23 cellular contexts compared by ENCODE assay signal in the genomic region with DNA sequence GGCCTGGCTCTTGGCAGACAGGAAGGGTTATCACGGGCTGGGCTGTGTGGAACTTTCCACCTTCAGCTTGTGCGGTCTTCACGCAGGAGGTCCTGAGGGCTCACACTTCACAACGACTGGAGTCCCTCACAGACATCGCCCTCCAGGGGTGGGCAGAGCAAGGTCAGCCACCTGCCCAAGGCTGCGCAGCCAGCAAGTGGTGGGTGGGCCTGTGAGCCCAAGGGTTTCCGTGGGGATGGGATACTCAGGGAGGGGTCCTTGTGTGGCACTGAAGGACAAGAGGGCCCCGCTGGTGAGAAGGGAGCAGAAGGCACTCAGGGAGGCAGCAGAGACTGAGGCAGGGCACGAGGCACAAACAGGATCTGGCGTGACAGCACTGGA. TPM values are rescaled to one million over a fixed set of nuclear protein-coding genes. Genes with fewer than 3 reads are reported as not detected.
DNase-seq lines count a peak whose midpoint lies in the region; ATAC-seq, FAIRE-seq and TF ChIP-seq lines count a peak whose summit lies in the region.
"Had no signal": no experiment of that assay in that cellular context is flagged by ENCODE, and none has a peak within 500 bp of the region (broad histone marks: within the 10 kb centered on the region; RNA-seq: fewer than 3 reads in every experiment).

No MANE protein-coding gene starts in this region.

- H3K4me1 ChIP-seq in K562 (replicated peaks in 1 of 2; ENCODE audit: control insufficient read depth in 2 of 2, insufficient read depth in 2 of 2, low read length in 2 of 2), result peaks cover 0 to 6% of the 10 kb centered on the region in 2 experiments; a peak in 1 of 5 replicates
- no peaks in the 10 kb centered on the region for H3K4me1 ChIP-seq in neuronal stem cell (ENCODE audit: control insufficient read depth in 2 of 2, insufficient read depth in 1 of 2, low read depth in 1 of 2, low read length in 2 of 2)
- no peaks in the 10 kb centered on the region for H3K4me1 ChIP-seq in PC-3 (ENCODE audit: insufficient read depth, low read length)
- H3K4me1 ChIP-seq: prostate gland, thyroid gland had no signal

- H4K8ac ChIP-seq in neuronal stem cell (ENCODE audit: low read depth, low read length), result no peak overlapping the region

- H3K27ac ChIP-seq in K562 (ENCODE audit: extremely low read depth, low read depth, low read length) (no peak overlapping the region), neuronal stem cell (replicated peaks; ENCODE audit: low read length) (no peak overlapping the region), PC-3 (ENCODE audit: low read length) (no peak overlapping the region)
- H3K27ac ChIP-seq: esophagus squamous epithelium, neutrophil, PC-9, prostate gland, stomach, thyroid gland, VCaP had no signal

- no peak for DNase-seq in activated CD4-positive, alpha-beta T cell treated with anti-CD3 and anti-CD28 coated beads, Interleukin-2, amount 10 ng/mL, durations not matched to agents 7 days and 5 days
- DNase-seq in activated CD4-positive, alpha-beta T cell treated with anti-CD3 and anti-CD28 coated beads, Interleukin-2, amount 10 ng/mL, durations not matched to agents 24 days and 14 days, result no peak
- DNase-seq in K562 (ENCODE audit: extremely low read depth in 1 of 4, low spot score in 3 of 4) (no peak), neuronal stem cell (ENCODE audit: low spot score) (no peak), PC-3 (no peak), HFFc6 (no peak)
- DNase-seq: esophagus squamous epithelium, NCI-H524 treated with DMSO at 0.1 percent for 48 hours had no signal

- FAIRE-seq in K562 (lab: Jason Lieb, UNC), result no peak
- FAIRE-seq: endometrium, frontal cortex, GM19239 had no signal

- no peak overlapping the region for H4K91ac ChIP-seq in neuronal stem cell (ENCODE audit: low read depth, low read length, poor library complexity)

- TF ChIP-seq EP300 in K562 (IDR thresholded peaks at IDR 0.05; ENCODE audit: low read length), result no peak

- intact Hi-C loops in activated CD4-positive, alpha-beta T cell treated with anti-CD3 and anti-CD28 coated beads, Interleukin-2, amount 10 ng/mL, durations not matched to agents 24 days and 14 days (cut with micrococcal nuclease), result no loop called here
- intact Hi-C loops in K562 (cut with micrococcal nuclease) (no loop called here), PC-3 (cut with micrococcal nuclease) (no loop called here)

- CTCF ChIA-PET in activated CD4-positive, alpha-beta T cell treated with anti-CD3 and anti-CD28 coated beads, Interleukin-2, amount 10 ng/mL, durations not matched to agents 7 days and 5 days (lab: Charles Lee), result interaction anchor here (1.0 to 3.1 kb wide), 4 partner anchors 19 to 59 kb away, joined by 3 to 25 read pairs (median 5); no protein-coding TSS in a partner anchor
- CTCF ChIA-PET in K562 (lab: Yijun Ruan, JAX; ENCODE audit: low intra/inter-chr PET ratio), result interaction anchor here (0.6 to 2.6 kb wide), 3 partner anchors 59 to 502 kb away, joined by 3 to 24 read pairs (median 19); partner anchors contain the start of gene ZNF786
- CTCF ChIA-PET in PC-3 (lab: Charles Lee), result interaction anchor here (0.6 to 1.5 kb wide), 3 partner anchors 23 to 60 kb away, joined by 3 to 8 read pairs (median 6); no protein-coding TSS in a partner anchor

- no peak overlapping the region for H2BK15ac ChIP-seq in neuronal stem cell (ENCODE audit: low read length)

- peak; percentile 11 for ATAC-seq in GM19025 (IDR thresholded peaks at IDR 0.05; ENCODE audit: low read depth, unreplicated experiment)
- ATAC-seq in K562, result peak; percentile 5; the same call in 2 of the 3 replicates
- no peak for ATAC-seq in PC-3
- no peak for ATAC-seq in HG03139 (IDR thresholded peaks at IDR 0.05; ENCODE audit: unreplicated experiment)

- peaks cover 7% of the 10 kb centered on the region for H3K9me1 ChIP-seq in K562 (ENCODE audit: control insufficient read depth, insufficient read depth, low read length)

- peaks cover 96% of the 10 kb centered on the region for H3K36me3 ChIP-seq in K562 (ENCODE audit: control insufficient read depth, insufficient read depth, low read length)
- peaks cover 81 to 96% of the 10 kb centered on the region in 2 donors for H3K36me3 ChIP-seq in neuronal stem cell (replicated peaks in 1 of 2; ENCODE audit: control insufficient read depth in 2 of 2, insufficient read depth in 2 of 2, low read length in 2 of 2)
- peaks cover 58% of the 10 kb centered on the region for H3K36me3 ChIP-seq in PC-3 (ENCODE audit: low read depth, low read length)

- no peak for TF ChIP-seq RAD21 in K562 (CRISPR knock-in tag; conservative IDR thresholded peaks at IDR 0.05 in 1 of 2, IDR thresholded peaks at IDR 0.05 in 1 of 2)

- TF ChIP-seq POLR2A in K562 (conservative IDR thresholded peaks at IDR 0.05), result no peak; the same call in 1 of the 2 replicates

- H3K4me1 Mint-ChIP-seq in activated CD4-positive, alpha-beta T cell treated with anti-CD3 and anti-CD28 coated beads, Interleukin-2, amount 10 ng/mL, durations not matched to agents 7 days and 5 days, result peaks cover 8% of the 10 kb centered on the region
- peaks cover 2% of the 10 kb centered on the region for H3K4me1 Mint-ChIP-seq in activated CD4-positive, alpha-beta T cell treated with anti-CD3 and anti-CD28 coated beads, Interleukin-2, amount 10 ng/mL, durations not matched to agents 24 days and 14 days
- H3K4me1 Mint-ChIP-seq in HFFc6 (ENCODE audit: low read depth), result no peaks in the 10 kb centered on the region
- H3K4me1 Mint-ChIP-seq: activated naive CD8-positive, alpha-beta T cell treated with anti-CD3 and anti-CD28 coated beads for 36 hours had no signal

- no peak overlapping the region for H3K23ac ChIP-seq in neuronal stem cell (ENCODE audit: low read depth, low read length, poor library complexity)

- H3K27ac Mint-ChIP-seq in activated CD4-positive, alpha-beta T cell treated with anti-CD3 and anti-CD28 coated beads, Interleukin-2, amount 10 ng/mL, durations not matched to agents 7 days and 5 days, result peak overlapping the region; percentile 50
- no peak overlapping the region for H3K27ac Mint-ChIP-seq in activated CD4-positive, alpha-beta T cell treated with anti-CD3 and anti-CD28 coated beads, Interleukin-2, amount 10 ng/mL, durations not matched to agents 24 days and 14 days
- H3K27ac Mint-ChIP-seq in HFFc6, result no peak overlapping the region
- H3K27ac Mint-ChIP-seq: activated naive CD8-positive, alpha-beta T cell treated with anti-CD3 and anti-CD28 coated beads for 36 hours had no signal

- no peak overlapping the region for H3K4me3 Mint-ChIP-seq in activated CD4-positive, alpha-beta T cell treated with anti-CD3 and anti-CD28 coated beads, Interleukin-2, amount 10 ng/mL, durations not matched to agents 7 days and 5 days
- H3K4me3 Mint-ChIP-seq in activated CD4-positive, alpha-beta T cell treated with anti-CD3 and anti-CD28 coated beads, Interleukin-2, amount 10 ng/mL, durations not matched to agents 24 days and 14 days, result no peak overlapping the region
- no peak overlapping the region for H3K4me3 Mint-ChIP-seq in HFFc6
- H3K4me3 Mint-ChIP-seq: activated naive CD8-positive, alpha-beta T cell treated with anti-CD3 and anti-CD28 coated beads for 36 hours; CD4-positive, CD25-positive, alpha-beta regulatory T cell; IgD-negative memory B cell; memory B cell had no signal

- H2AK5ac ChIP-seq in neuronal stem cell (ENCODE audit: low read depth, low read length), result no peak overlapping the region

- H3K18ac ChIP-seq in neuronal stem cell (ENCODE audit: low read length), result no peak overlapping the region

- no peaks in the 10 kb centered on the region for H3K27me3 Mint-ChIP-seq in activated CD4-positive, alpha-beta T cell treated with anti-CD3 and anti-CD28 coated beads, Interleukin-2, amount 10 ng/mL, durations not matched to agents 7 days and 5 days
- H3K27me3 Mint-ChIP-seq in activated CD4-positive, alpha-beta T cell treated with anti-CD3 and anti-CD28 coated beads, Interleukin-2, amount 10 ng/mL, durations not matched to agents 24 days and 14 days, result no peaks in the 10 kb centered on the region
- no peaks in the 10 kb centered on the region; the same call in 1 of the 2 replicates for H3K27me3 Mint-ChIP-seq in HFFc6 (ENCODE audit: insufficient read depth)
- H3K27me3 Mint-ChIP-seq: activated naive CD8-positive, alpha-beta T cell treated with anti-CD3 and anti-CD28 coated beads for 36 hours; CD4-positive, CD25-positive, alpha-beta regulatory T cell; IgD-negative memory B cell; memory B cell had no signal

- H3K79me1 ChIP-seq in neuronal stem cell (ENCODE audit: low read depth, low read length), result peaks cover 9% of the 10 kb centered on the region

- in situ Hi-C loops in K562 (cut with MboI), result no loop called here

- H3K4me3 ChIP-seq in K562 (no peak overlapping the region), neuronal stem cell (ENCODE audit: low read length in 2 of 2) (no peak overlapping the region), PC-3 (ENCODE audit: low read length) (no peak overlapping the region)
- H3K4me3 ChIP-seq: esophagus squamous epithelium, PC-9, prostate gland, stomach, thyroid gland had no signal

- POLR2A ChIA-PET in activated CD4-positive, alpha-beta T cell treated with anti-CD3 and anti-CD28 coated beads, Interleukin-2, amount 10 ng/mL, durations not matched to agents 7 days and 5 days (lab: Charles Lee), result no interaction called here
- POLR2A ChIA-PET in K562 (lab: Yijun Ruan, JAX) (interaction anchor here (0.9 to 1.8 kb wide), 5 partner anchors 8 to 65 kb away, joined by 4 to 7 read pairs (median 5); no protein-coding TSS in a partner anchor), PC-3 (lab: Charles Lee; ENCODE audit: unreplicated experiment) (interaction anchor here (0.6 kb wide), 1 partner anchor 308 kb away, joined by 16 read pairs; the partner anchor contains the start of gene CUL1)

- BruUV-seq in K562 (replicated peaks; lab: Mats Ljungman, UMichigan) (no TSS peak), PC-3 (replicated peaks; lab: Mats Ljungman, UMichigan) (no TSS peak)

- peaks cover 13% of the 10 kb centered on the region; the same call in 1 of the 2 replicates for H4K20me1 ChIP-seq in K562 (replicated peaks; ENCODE audit: control insufficient read depth, insufficient read depth, low read length)
- 0 out of 2 replicates have a peak, but pooled peaks cover 3% of the 10 kb centered on the region for H4K20me1 ChIP-seq in PC-3 (ENCODE audit: low read length)

- 84% methylated on average over 10 of the region's 10 CpGs for whole genome bisulfite sequencing in K562 (ENCODE audit: insufficient coverage, low coverage, missing lambda C conversion rate)
- no CpG with 5 or more reads among the region's 10 CpGs for WGBS in neuronal stem cell (ENCODE audit: extremely low coverage in 2 of 2, insufficient read length in 2 of 2, insufficient replicate concordance in 1 of 2), 2 donors

- H3K79me2 ChIP-seq in K562 (ENCODE audit: control insufficient read depth, insufficient read depth, low read length), result no peaks in the 10 kb centered on the region
- no peaks in the 10 kb centered on the region for H3K79me2 ChIP-seq in PC-3 (ENCODE audit: low read length)

- no peak overlapping the region for H2BK12ac ChIP-seq in neuronal stem cell (ENCODE audit: low read length)

- H3K9ac ChIP-seq in K562 (ENCODE audit: insufficient read depth in 1 of 2, low read depth in 2 of 2, low read length in 2 of 2), result peak overlapping the region in 1 of 2 experiments; percentile 3; a peak in 1 of 4 replicates
- H3K9ac ChIP-seq in neuronal stem cell (ENCODE audit: low read depth, low read length, poor library complexity), result no peak overlapping the region
- H3K9ac ChIP-seq in PC-3 (ENCODE audit: low read length), result no peak overlapping the region

- H3K4ac ChIP-seq in neuronal stem cell (ENCODE audit: low read length), result no peak overlapping the region

- H3K9me2 ChIP-seq in PC-3 (replicated peaks; ENCODE audit: low read length), result no peaks in the 10 kb centered on the region

- no peak; a peak in 1 of 6 replicates for TF ChIP-seq CTCF in K562 (IDR thresholded peaks at IDR 0.05 in 2 of 3, conservative IDR thresholded peaks at IDR 0.05 in 1 of 3; ENCODE audit: insufficient read depth in 2 of 3, low read depth in 1 of 3, low read length in 3 of 3)
- no peak for TF ChIP-seq CTCF in PC-3 (conservative IDR thresholded peaks at IDR 0.05; ENCODE audit: low read depth, low read length)
- no peak for TF ChIP-seq CTCF in HFFc6 (IDR thresholded peaks at IDR 0.05)

- no peak overlapping the region for H2BK120ac ChIP-seq in neuronal stem cell (ENCODE audit: low read depth, low read length)

- H3K36me3 Mint-ChIP-seq in activated CD4-positive, alpha-beta T cell treated with anti-CD3 and anti-CD28 coated beads, Interleukin-2, amount 10 ng/mL, durations not matched to agents 7 days and 5 days (ENCODE audit: low read depth), result peaks cover 45% of the 10 kb centered on the region
- H3K36me3 Mint-ChIP-seq in activated CD4-positive, alpha-beta T cell treated with anti-CD3 and anti-CD28 coated beads, Interleukin-2, amount 10 ng/mL, durations not matched to agents 24 days and 14 days (ENCODE audit: low read depth), result peaks cover 61% of the 10 kb centered on the region
- H3K36me3 Mint-ChIP-seq in HFFc6 (ENCODE audit: low read depth), result peaks cover 13% of the 10 kb centered on the region
- H3K36me3 Mint-ChIP-seq: IgD-negative memory B cell had no signal

- H3K9me3 ChIP-seq in K562 (replicated peaks; ENCODE audit: control insufficient read depth, insufficient read depth, low read depth, low read length) (no peaks in the 10 kb centered on the region), neuronal stem cell (replicated peaks in 1 of 2; ENCODE audit: control insufficient read depth in 2 of 2, insufficient read depth in 1 of 2, low read depth in 1 of 2, low read length in 2 of 2) (no peaks in the 10 kb centered on the region), PC-3 (ENCODE audit: low read length) (no peaks in the 10 kb centered on the region)
- H3K9me3 ChIP-seq: esophagus squamous epithelium, neutrophil, prostate gland, stomach, thyroid gland had no signal

- H3F3A ChIP-seq in PC-3 (ENCODE audit: low read length, unreplicated experiment), result no peaks in the 10 kb centered on the region

- H3K4me2 ChIP-seq in K562 (ENCODE audit: insufficient read depth, low read length) (no peak overlapping the region), neuronal stem cell (ENCODE audit: insufficient read depth, low read length, poor library complexity, severe bottlenecking) (no peak overlapping the region), PC-3 (ENCODE audit: low read length) (no peak overlapping the region)
- H3K4me2 ChIP-seq: PC-9 had no signal

- H2AFZ ChIP-seq in K562 (ENCODE audit: low read depth, low read length), result no peak overlapping the region
- no peak overlapping the region for H2AFZ ChIP-seq in neuronal stem cell (ENCODE audit: low read length)
- H2AFZ ChIP-seq in PC-3 (ENCODE audit: low read length), result no peak overlapping the region
- H2AFZ ChIP-seq: PC-9 had no signal

- H2BK5ac ChIP-seq in neuronal stem cell (ENCODE audit: low read length), result no peak overlapping the region

- no peaks in the 10 kb centered on the region for H3K27me3 ChIP-seq in K562 (ENCODE audit: control insufficient read depth in 2 of 2, insufficient read depth in 2 of 2, low read length in 2 of 2)
- no peaks in the 10 kb centered on the region for H3K27me3 ChIP-seq in neuronal stem cell (ENCODE audit: control insufficient read depth in 3 of 3, insufficient read depth in 3 of 3, low read depth in 1 of 3, low read length in 3 of 3)
- H3K27me3 ChIP-seq in PC-3 (ENCODE audit: low read length), result no peaks in the 10 kb centered on the region
- H3K27me3 ChIP-seq: esophagus squamous epithelium, neutrophil, stomach, thyroid gland had no signal

- H3K9me3 Mint-ChIP-seq in activated CD4-positive, alpha-beta T cell treated with anti-CD3 and anti-CD28 coated beads, Interleukin-2, amount 10 ng/mL, durations not matched to agents 7 days and 5 days, result no peaks in the 10 kb centered on the region
- H3K9me3 Mint-ChIP-seq in activated CD4-positive, alpha-beta T cell treated with anti-CD3 and anti-CD28 coated beads, Interleukin-2, amount 10 ng/mL, durations not matched to agents 24 days and 14 days, result no peaks in the 10 kb centered on the region
- no peaks in the 10 kb centered on the region for H3K9me3 Mint-ChIP-seq in HFFc6
- H3K9me3 Mint-ChIP-seq: activated naive CD8-positive, alpha-beta T cell treated with anti-CD3 and anti-CD28 coated beads for 36 hours; CD4-positive, CD25-positive, alpha-beta regulatory T cell; IgD-negative memory B cell; memory B cell had no signal

- peak overlapping the region; percentile 31 for H3K14ac ChIP-seq in neuronal stem cell (ENCODE audit: low read length)

RNA-seq across cellular contexts. Expression of gene PDIA4, which starts 22.0 kb away (rescaled TPM):
- total RNA-seq in activated CD4-positive, alpha-beta T cell treated with anti-CD3 and anti-CD28 coated beads, Interleukin-2, amount 10 ng/mL, durations not matched to agents 7 days and 5 days, result 10 to 100 TPM; 94.8 to 97.4 TPM
- 137 and 138 TPM in 2 replicates for total RNA-seq in activated CD4-positive, alpha-beta T cell treated with anti-CD3 and anti-CD28 coated beads, Interleukin-2, amount 10 ng/mL, durations not matched to agents 24 days and 14 days
- total RNA-seq in K562 (2011; cell fraction: chromatin; rRNA removed; ENCODE audit: low replicate concordance), result 187 and 270 TPM in 2 replicates
- 352 and 378 TPM in 2 replicates for total RNA-seq in K562 (2011; cell fraction: nucleolus; rRNA removed)
- 244 and 324 TPM in 2 replicates for total RNA-seq in K562 (2011; cell fraction: nucleoplasm; rRNA removed)
- total RNA-seq in K562 (2014; rRNA removed) (158 and 178 TPM in 2 replicates), K562 (2014; rRNA removed; fragmentation: Illumina TruSeq; extraction: Trizol) (82.7 and 91.5 TPM in 2 replicates), K562 (2015; rRNA removed; fragmentation: Illumina TruSeq; extraction: Trizol) (136 TPM in 2 replicates), K562 (2021) (159 and 161 TPM in 2 replicates), PC-3 (2014; rRNA removed) (249 and 253 TPM in 2 replicates)
- polyA plus RNA-seq in K562 (2011; rRNA removed) (146 and 186 TPM in 2 replicates), K562 (2014; fragmentation: Illumina TruSeq; extraction: Trizol) (143 and 175 TPM in 2 replicates), K562 (2014; fragmentation: Nextera tagmentation; extraction: Ambion mirVana) (10 to 100 TPM in 1 of 2 experiments, 1 to 10 TPM in 1; 9.1 to 14.5 TPM), K562 (2014; rRNA removed) (155 and 171 TPM in 2 replicates)
- 107 and 158 TPM in 2 replicates for polyA plus RNA-seq in K562 (2011; cell fraction: cytosol; rRNA removed)
- 149 and 181 TPM in 2 replicates for polyA plus RNA-seq in K562 (2011; cell fraction: nucleus; rRNA removed)
- polyA plus RNA-seq in K562 (2012), result 137 and 177 TPM in 2 replicates
- polyA minus RNA-seq in K562 (2011; rRNA and poly(A)+ RNA removed), result 147 and 177 TPM in 2 replicates
- 90.9 and 121 TPM in 2 replicates for polyA minus RNA-seq in K562 (2011; cell fraction: cytosol; rRNA and poly(A)+ RNA removed)
- 30.0 and 68.5 TPM in 2 replicates for polyA minus RNA-seq in K562 (2011; cell fraction: nucleus; rRNA and poly(A)+ RNA removed)
- 93.1 TPM for polyA plus RNA-seq in neuronal stem cell (2013, experiment 1 of 2)
- 94.2 TPM for polyA plus RNA-seq in neuronal stem cell (2013, experiment 2 of 2)
- 100 to 1,000 TPM; 185 to 210 (median 200) TPM for total RNA-seq in HFFc6 (2021; fragmentation: NEBNext Ultra II Directional; extraction: Animal tissue kit (Norgen Biotek cat#: 25700))

Comparison
In these comparisons a context has a peak if more than half of its experiments do, and no peak if none do; other contexts are left out.
1. ATAC-seq: peak in GM19025 (single experiment) and K562 (single experiment); none in PC-3 (single experiment) and HG03139 (single experiment).